ENCODE assay signal across 17 cellular contexts in genomic region chr1:204206121-204206520, GRCh38. TPM values are rescaled to one million over a fixed set of nuclear protein-coding genes. Genes with fewer than 3 reads are reported as not detected.
DNase-seq lines count a peak whose midpoint lies in the region; ATAC-seq, FAIRE-seq and TF ChIP-seq lines count a peak whose summit lies in the region.
"Had no signal": no experiment of that assay in that cellular context is flagged by ENCODE, and none has a peak within 500 bp of the region (broad histone marks: within the 10 kb centered on the region; RNA-seq: fewer than 3 reads in every experiment).

No MANE protein-coding gene starts in this region.

- no peak overlapping the region for H3K4me3 ChIP-seq in A549
- no peak overlapping the region for H3K4me3 ChIP-seq in WI38 (ENCODE audit: low read depth, low read length)
- H3K4me3 ChIP-seq in fibroblast of the aortic adventitia (ENCODE audit: low read depth, low read length): no peak overlapping the region
- H3K4me3 ChIP-seq: skin epidermis had no signal

- no peak for TF ChIP-seq POLR2A in A549 (IDR thresholded peaks at IDR 0.05; ENCODE audit: low read length)

- TF ChIP-seq RAD21 in A549 (conservative IDR thresholded peaks at IDR 0.05 in 1 of 2, IDR thresholded peaks at IDR 0.05 in 1 of 2): no peak

- CTCF ChIA-PET in A549 (lab: Yijun Ruan, JAX): interaction anchor here (0.5 to 7.4 kb wide), 33 partner anchors 10 to 395 kb away, joined by 3 to 314 read pairs (median 8); partner anchors contain the start of genes ETNK2, GOLT1A, KISS1 and PLEKHA6

- H3K4me1 ChIP-seq in A549: peaks cover 2% of the 10 kb centered on the region; the same call in 1 of the 3 replicates
- H3K4me1 ChIP-seq: Caco-2 had no signal

- FAIRE-seq in A549 (lab: Jason Lieb, UNC) (no peak), HTR-8/SVneo (lab: Jason Lieb, UNC) (no peak)

- no peak for TF ChIP-seq EP300 in A549 (IDR thresholded peaks at IDR 0.05)

- no peak for DNase-seq in A549 (ENCODE audit: low read depth in 1 of 2, low spot score in 1 of 2)
- peak; percentile 45 for DNase-seq in fibroblast of the aortic adventitia (ENCODE audit: low read depth)
- no peak for DNase-seq in HTR-8/SVneo (ENCODE audit: insufficient read length, low spot score)
- DNase-seq in stimulated activated CD4-positive, alpha-beta T cell treated with anti-CD3 and anti-CD28 coated beads, Interleukin-4, amount 100 ng/mL, for 24 hours: no peak
- DNase-seq: activated CD4-positive, alpha-beta T cell treated with anti-CD3 and anti-CD28 coated beads for 4 hours; activated naive CD4-positive, alpha-beta T cell treated with anti-CD3 and anti-CD28 coated beads, Interleukin-2, amount 10 ng/mL, durations not matched to agents 7 days and 5 days; Caco-2; effector CD4-positive, alpha-beta T cell; midbrain; NCI-H1092 had no signal

- H3K4me2 ChIP-seq in A549: no peak overlapping the region

- ATAC-seq in A549 (peak; percentile 49 to 60; a peak in 2 of 6 replicates), HG03342 (IDR thresholded peaks at IDR 0.05; ENCODE audit: unreplicated experiment) (no peak), GM21825 (IDR thresholded peaks at IDR 0.05; ENCODE audit: unreplicated experiment) (no peak)

- POLR2A ChIA-PET in A549 (lab: Yijun Ruan, JAX): no interaction called here

- no peaks in the 10 kb centered on the region for H3K9me3 ChIP-seq in A549
- H3K9me3 ChIP-seq: Caco-2 had no signal

- TF ChIP-seq CTCF in A549 (IDR thresholded peaks at IDR 0.05) (no peak), GM12873 (IDR thresholded peaks at IDR 0.05; ENCODE audit: insufficient read depth, low read depth, low read length, missing control alignments) (peak; percentile 5), WI38 (IDR thresholded peaks at IDR 0.05; ENCODE audit: low read depth, low read length) (0 out of 2 replicates have a peak, but pooled peaks have one; percentile 4), fibroblast of the aortic adventitia (IDR thresholded peaks at IDR 0.05; ENCODE audit: insufficient read depth, low read length) (peak; percentile 26)

- 46% methylated on average over 2 of the region's 2 CpGs for WGBS in A549 (ENCODE audit: missing lambda C conversion rate)

- no peak overlapping the region for H3K27ac ChIP-seq in A549
- H3K27ac ChIP-seq: skin epidermis had no signal

TF ChIP-seq in A549, 52 proteins besides CTCF, POLR2A, EP300 and RAD21:
- TF ChIP-seq HES2 (IDR thresholded peaks at IDR 0.05): no peak
- TF ChIP-seq CHD2 (IDR thresholded peaks at IDR 0.05; ENCODE audit: low read length, partially characterized antibody): no peak
- no peak for TF ChIP-seq FOSL2 (IDR thresholded peaks at IDR 0.05)
- no peak for TF ChIP-seq FOSL2 (CRISPR knock-in tag; IDR thresholded peaks at IDR 0.05)
- no peak for TF ChIP-seq BHLHE40 (IDR thresholded peaks at IDR 0.05; ENCODE audit: low read depth, low read length)
- TF ChIP-seq PBX3 (IDR thresholded peaks at IDR 0.05): no peak
- TF ChIP-seq ZFP36 (IDR thresholded peaks at IDR 0.05; ENCODE audit: borderline replicate concordance, partially characterized antibody): no peak
- no peak for TF ChIP-seq PHF8 (IDR thresholded peaks at IDR 0.05; ENCODE audit: borderline replicate concordance, low read depth)
- no peak for TF ChIP-seq NFE2L2 (conservative IDR thresholded peaks at IDR 0.05; ENCODE audit: low read length)
- no peak for TF ChIP-seq FOSB (CRISPR knock-in tag; IDR thresholded peaks at IDR 0.05)
- TF ChIP-seq RARB (CRISPR knock-in tag; IDR thresholded peaks at IDR 0.05): no peak
- TF ChIP-seq TP53 (CRISPR knock-in tag; IDR thresholded peaks at IDR 0.05): no peak
- no peak for TF ChIP-seq REST (IDR thresholded peaks at IDR 0.05)
- TF ChIP-seq ZNF302 (CRISPR knock-in tag; IDR thresholded peaks at IDR 0.05): no peak
- no peak for TF ChIP-seq JUN (IDR thresholded peaks at IDR 0.05)
- no peak for TF ChIP-seq ELK1 (IDR thresholded peaks at IDR 0.05; ENCODE audit: low read depth, low read length)

RNA-seq across cellular contexts. Expression of gene GOLT1A, which starts 7.7 kb away (rescaled TPM):
- polyA plus RNA-seq in A549 (2011; rRNA removed) (6.4 and 6.8 TPM in 2 replicates), A549 (2017; fragmentation: RNase III; extraction: RNeasy Plus Mini Kit Qiagen cat#74134 plus additional on column Dnase treatment) (1.8 to 2.8 TPM (median 2.4 TPM) in 3 replicates)
- 1.9 and 2.0 TPM in 2 replicates for polyA plus RNA-seq in A549 (2012; cell fraction: cytosol; rRNA removed)
- polyA plus RNA-seq in A549 (2012; cell fraction: nucleus; rRNA removed): 1.5 and 2.5 TPM in 2 replicates
- 6.7 and 8.5 TPM in 2 replicates for polyA minus RNA-seq in A549 (2011; rRNA and poly(A)+ RNA removed)
- total RNA-seq in fibroblast of the aortic adventitia (ENCODE audit: low replicate concordance): not detected in 2 replicates
- total RNA-seq: A172 had no signal
- polyA plus RNA-seq: IgD-negative memory B cell had no signal

RNA-seq across cellular contexts. Expression of gene KISS1, which starts 9.8 kb away (rescaled TPM):
- polyA plus RNA-seq in A549 (2011; rRNA removed) (0.23 TPM in 1 of 2 replicates, not detected in the other), A549 (2017; fragmentation: RNase III; extraction: RNeasy Plus Mini Kit Qiagen cat#74134 plus additional on column Dnase treatment) (not detected in 3 replicates)
- polyA plus RNA-seq in A549 (2012; cell fraction: cytosol; rRNA removed): 0.11 and 0.13 TPM in 2 replicates
- polyA plus RNA-seq in A549 (2012; cell fraction: nucleus; rRNA removed): 0.13 TPM in 1 of 2 replicates, not detected in the other
- polyA minus RNA-seq in A549 (2011; rRNA and poly(A)+ RNA removed): not detected in 2 replicates
- not detected in 2 replicates for total RNA-seq in fibroblast of the aortic adventitia (ENCODE audit: low replicate concordance)
- polyA plus RNA-seq: IgD-negative memory B cell had no signal

RNA-seq across cellular contexts. Expression of gene REN, which starts 40.0 kb away (rescaled TPM):
- polyA plus RNA-seq in A549 (2011; rRNA removed) (not detected in 2 replicates), A549 (2017; fragmentation: RNase III; extraction: RNeasy Plus Mini Kit Qiagen cat#74134 plus additional on column Dnase treatment) (not detected in 3 replicates)
- not detected in 2 replicates for polyA plus RNA-seq in A549 (2012; cell fraction: cytosol; rRNA removed)
- not detected in 2 replicates for polyA plus RNA-seq in A549 (2012; cell fraction: nucleus; rRNA removed)
- not detected in 2 replicates for polyA minus RNA-seq in A549 (2011; rRNA and poly(A)+ RNA removed)
- not detected in 2 replicates for total RNA-seq in fibroblast of the aortic adventitia (ENCODE audit: low replicate concordance)
- total RNA-seq: Caco-2 had no signal
- polyA plus RNA-seq: IgD-negative memory B cell had no signal

RNA-seq across cellular contexts. Expression of gene ETNK2, which starts 54.3 kb away (rescaled TPM):
- 5.1 and 5.2 TPM in 2 replicates for polyA plus RNA-seq in A549 (2011; rRNA removed)
- polyA plus RNA-seq in A549 (2012; cell fraction: cytosol; rRNA removed): 2.7 and 4.5 TPM in 2 replicates
- polyA plus RNA-seq in A549 (2012; cell fraction: nucleus; rRNA removed): 2.1 and 3.5 TPM in 2 replicates
- 2.3 to 3.5 TPM (median 3.4 TPM) in 3 replicates for polyA plus RNA-seq in A549 (2017; fragmentation: RNase III; extraction: RNeasy Plus Mini Kit Qiagen cat#74134 plus additional on column Dnase treatment)
- polyA minus RNA-seq in A549 (2011; rRNA and poly(A)+ RNA removed): 5.1 and 6.7 TPM in 2 replicates
- total RNA-seq in fibroblast of the aortic adventitia (ENCODE audit: low replicate concordance): 2.6 and 6.4 TPM in 2 replicates

Comparison
In these comparisons a context has a peak if more than half of its experiments do, and no peak if none do; other contexts are left out.
1. ATAC-seq: peak in A549 (2 of 2); none in HG03342 (single experiment) and GM21825 (single experiment).